Comparison of ENCODE assay signal across 8 cellular contexts in genomic region chr20:25318471-25319240, GRCh38.
DNase-seq lines count a peak whose midpoint lies in the region; ATAC-seq and TF ChIP-seq lines count a peak whose summit lies in the region.

No MANE protein-coding gene starts in this region.

- H3K9me3 Mint-ChIP-seq in neural progenitor cell, result no peaks in the 10 kb centered on the region

- no peak overlapping the region for H2AFZ ChIP-seq in neural progenitor cell (replicated peaks)

- H3K27ac ChIP-seq in WERI-Rb-1 (peak overlapping the region; percentile 18; the same call in 1 of the 2 replicates), substantia nigra (ENCODE audit: low read depth, low read length, poor library complexity, severe bottlenecking) (peak overlapping the region; percentile 89), neural progenitor cell (no peak overlapping the region)

- H3K9me3 ChIP-seq in WERI-Rb-1 (ENCODE audit: severe bottlenecking), result no peaks in the 10 kb centered on the region
- H3K9me3 ChIP-seq in neural progenitor cell (ENCODE audit: low read depth), result no peaks in the 10 kb centered on the region

- no peak for DNase-seq in activated CD4-positive, CD25-positive, alpha-beta regulatory T cell (lab: John Stamatoyannopoulos, UW)
- DNase-seq in WERI-Rb-1 (no peak), substantia nigra (lab: John Stamatoyannopoulos, UW) (peak in 12 of 49 donors; percentile 36 to 66 (median 50)), islet precursor cell (no peak), neural progenitor cell (ENCODE audit: low spot score) (no peak)
- DNase-seq in activated CD4-positive, alpha-beta T cell treated with anti-CD3 and anti-CD28 coated beads, Interleukin-2, amount 50 U/mL, for 48 hours, result no peak

- no peaks in the 10 kb centered on the region for H3K79me2 ChIP-seq in neural progenitor cell (ENCODE audit: low read depth)

- H3K9ac ChIP-seq in neural progenitor cell, result no peak overlapping the region

- H3K4me3 ChIP-seq in WERI-Rb-1 (ENCODE audit: low read depth, low read length), result no peak overlapping the region
- no peak overlapping the region for H3K4me3 ChIP-seq in neural progenitor cell

- H3K4me1 Mint-ChIP-seq in neural progenitor cell, result peaks cover 8% of the 10 kb centered on the region

- H3K4me2 ChIP-seq in neural progenitor cell, result no peak overlapping the region

- H3K27ac Mint-ChIP-seq in neural progenitor cell, result no peak overlapping the region

- H4K20me1 ChIP-seq in neural progenitor cell (ENCODE audit: low read depth), result no peaks in the 10 kb centered on the region

- H3K4me1 ChIP-seq in neural progenitor cell, result no peaks in the 10 kb centered on the region

- H3K27me3 ChIP-seq in WERI-Rb-1 (ENCODE audit: insufficient read depth, low read depth, severe bottlenecking), result no peaks in the 10 kb centered on the region
- H3K27me3 ChIP-seq in neural progenitor cell, result no peaks in the 10 kb centered on the region

- no peak overlapping the region for H3K4me3 Mint-ChIP-seq in neural progenitor cell

- H3K36me3 Mint-ChIP-seq in neural progenitor cell, result peaks cover 7% of the 10 kb centered on the region

- ATAC-seq in activated CD4-positive, CD25-positive, alpha-beta regulatory T cell treated with anti-CD3 and anti-CD28 coated beads, Interleukin-2, amount 50 U/mL, for 24 hours, result peak; percentile 24 to 41
- ATAC-seq in HG03039 (IDR thresholded peaks at IDR 0.05; ENCODE audit: unreplicated experiment), result peak; percentile 93

- H3K36me3 ChIP-seq in WERI-Rb-1 (peaks cover 27% of the 10 kb centered on the region), neural progenitor cell (no peaks in the 10 kb centered on the region)

- no peaks in the 10 kb centered on the region for H3F3A ChIP-seq in neural progenitor cell (ENCODE audit: low read depth)

- no peak for TF ChIP-seq CTCF in WERI-Rb-1 (IDR thresholded peaks at IDR 0.05; ENCODE audit: low read depth, low read length)
- TF ChIP-seq CTCF in neural progenitor cell (IDR thresholded peaks at IDR 0.05), result no peak

- peaks cover 2% of the 10 kb centered on the region for H3K27me3 Mint-ChIP-seq in neural progenitor cell (ENCODE audit: insufficient read depth, low read depth)
